Comparison of ENCODE assay signal across 9 cellular contexts in genomic region chr4:40736910-40737309, GRCh38. TPM values are rescaled to one million over a fixed set of nuclear protein-coding genes. Genes with fewer than 3 reads are reported as not detected.
DNase-seq lines count a peak whose midpoint lies in the region; ATAC-seq, FAIRE-seq and TF ChIP-seq lines count a peak whose summit lies in the region.
"Had no signal": no experiment of that assay in that cellular context is flagged by ENCODE, and none has a peak within 500 bp of the region (broad histone marks: within the 10 kb centered on the region; RNA-seq: fewer than 3 reads in every experiment).

No MANE protein-coding gene starts in this region.

- POLR2A ChIA-PET in naive thymus-derived CD8-positive, alpha-beta T cell (lab: Charles Lee): no interaction called here

- H3K4me3 ChIP-seq in GM12864 (ENCODE audit: low read depth, low read length) (no peak overlapping the region), Loucy (ENCODE audit: low read length, poor library complexity, severe bottlenecking) (no peak overlapping the region), kidney (ENCODE audit: low read length in 2 of 2) (no peak overlapping the region)
- no peak overlapping the region for H3K4me3 ChIP-seq in effector memory CD4-positive, alpha-beta T cell (ENCODE audit: insufficient read depth, low read depth, low read length, poor library complexity, severe bottlenecking)

- peaks cover 2 to 10% (median 5%) of the 10 kb centered on the region in 5 donors for H3K27me3 Mint-ChIP-seq in naive thymus-derived CD8-positive, alpha-beta T cell

- no peak overlapping the region for H3K4me3 Mint-ChIP-seq in naive thymus-derived CD8-positive, alpha-beta T cell
- H3K4me3 Mint-ChIP-seq: naive B cell had no signal

- H4K20me1 ChIP-seq in Loucy (ENCODE audit: insufficient read depth, low read length, poor library complexity, severe bottlenecking): no peaks in the 10 kb centered on the region

- no peak for ATAC-seq in omental fat pad (ENCODE audit: low FRiP score)
- no peak for ATAC-seq in naive thymus-derived CD8-positive, alpha-beta T cell

- H3K9me3 ChIP-seq in Loucy (ENCODE audit: insufficient read depth, low read depth, low read length) (no peaks in the 10 kb centered on the region), kidney (ENCODE audit: control insufficient read depth in 1 of 2, low read length in 2 of 2) (no peaks in the 10 kb centered on the region)
- H3K9me3 ChIP-seq in effector memory CD4-positive, alpha-beta T cell (ENCODE audit: control insufficient read depth, low read length): no peaks in the 10 kb centered on the region

- no peaks in the 10 kb centered on the region for H3K27me3 ChIP-seq in Loucy (ENCODE audit: insufficient read depth, low read length, poor library complexity, severe bottlenecking)
- no peaks in the 10 kb centered on the region for H3K27me3 ChIP-seq in effector memory CD4-positive, alpha-beta T cell (replicated peaks; ENCODE audit: control insufficient read depth, insufficient read depth, low read length, poor library complexity, severe bottlenecking)

- peak; percentile 21 for FAIRE-seq in kidney (lab: Jason Lieb, UNC)

- H3K9me2 ChIP-seq in Loucy (replicated peaks; ENCODE audit: low read depth, low read length): no peaks in the 10 kb centered on the region

- H3K4me2 ChIP-seq in Loucy (ENCODE audit: low read depth, low read length, poor library complexity, severe bottlenecking): no peak overlapping the region

- H3K27ac Mint-ChIP-seq in naive thymus-derived CD8-positive, alpha-beta T cell: no peak overlapping the region
- H3K27ac Mint-ChIP-seq: naive B cell had no signal

- H3K27ac ChIP-seq in kidney (ENCODE audit: low read depth in 2 of 2, low read length in 2 of 2): no peak overlapping the region
- H3K27ac ChIP-seq in effector memory CD4-positive, alpha-beta T cell (ENCODE audit: insufficient read depth, low read length, poor library complexity, severe bottlenecking): no peak overlapping the region

- peaks cover 0 to 6% (median 2%) of the 10 kb centered on the region in 4 donors for H3K4me1 Mint-ChIP-seq in naive thymus-derived CD8-positive, alpha-beta T cell

- H3K36me3 Mint-ChIP-seq in naive thymus-derived CD8-positive, alpha-beta T cell: peaks cover 0 to 2% (median 0%) of the 10 kb centered on the region in 3 donors
- H3K36me3 Mint-ChIP-seq: naive B cell had no signal

- no peak overlapping the region for H3K9ac ChIP-seq in Loucy (ENCODE audit: low read depth, low read length, poor library complexity, severe bottlenecking)
- H3K9ac ChIP-seq in kidney (ENCODE audit: low read length in 2 of 2): no peak overlapping the region

- H3K4me1 ChIP-seq in Loucy (ENCODE audit: insufficient read depth, low read length, poor library complexity, severe bottlenecking): no peaks in the 10 kb centered on the region
- peaks cover 0 to 1% of the 10 kb centered on the region in 2 donors for H3K4me1 ChIP-seq in kidney (ENCODE audit: control insufficient read depth in 1 of 2, insufficient read depth in 1 of 2, low read depth in 1 of 2, low read length in 2 of 2)
- no peaks in the 10 kb centered on the region for H3K4me1 ChIP-seq in effector memory CD4-positive, alpha-beta T cell (ENCODE audit: control insufficient read depth, insufficient read depth, low read length, poor library complexity, severe bottlenecking)

- no peaks in the 10 kb centered on the region for H3K9me3 Mint-ChIP-seq in naive thymus-derived CD8-positive, alpha-beta T cell
- H3K9me3 Mint-ChIP-seq: naive B cell had no signal

- intact Hi-C loops in kidney (cut with DNase I): no loop called here

- H3F3A ChIP-seq in Loucy (ENCODE audit: low read depth): no peaks in the 10 kb centered on the region

- H3K36me3 ChIP-seq in Loucy (ENCODE audit: insufficient read depth, low read length) (no peaks in the 10 kb centered on the region), kidney (ENCODE audit: control insufficient read depth in 1 of 2, insufficient read depth in 2 of 2, low read length in 2 of 2) (no peaks in the 10 kb centered on the region)
- no peaks in the 10 kb centered on the region for H3K36me3 ChIP-seq in effector memory CD4-positive, alpha-beta T cell (ENCODE audit: control insufficient read depth, insufficient read depth, low read length)

- no peak overlapping the region for H2AFZ ChIP-seq in Loucy (ENCODE audit: low read length)

- TF ChIP-seq CTCF in GM12864 (IDR thresholded peaks at IDR 0.05; ENCODE audit: low read depth, low read length, missing control alignments) (peak; percentile 46), Loucy (conservative IDR thresholded peaks at IDR 0.05; ENCODE audit: low read length) (peak; percentile 70), kidney (IDR thresholded peaks at IDR 0.05; ENCODE audit: borderline replicate concordance, extremely low read depth, insufficient read depth) (peak; percentile 32), omental fat pad (IDR thresholded peaks at IDR 0.05) (no peak)

- no peaks in the 10 kb centered on the region for H3K79me2 ChIP-seq in Loucy (ENCODE audit: insufficient read depth, low read length)

- DNase-seq in GM12864 (ENCODE audit: low read depth) (no peak), SK-N-DZ (ENCODE audit: low spot score) (peak; percentile 14), kidney (no peak), omental fat pad (ENCODE audit: low spot score) (no peak), activated gamma-delta T cell (lab: John Stamatoyannopoulos, UW) (no peak)
- no peak for DNase-seq in effector memory CD4-positive, alpha-beta T cell
- DNase-seq in naive thymus-derived CD8-positive, alpha-beta T cell: no peak
- DNase-seq: naive B cell had no signal

RNA-seq across cellular contexts. Expression of gene NSUN7, which starts 12.8 kb away (rescaled TPM):
- polyA plus RNA-seq in SK-N-DZ (2014; cell fraction: cytosol; rRNA removed): 0.09 and 0.41 TPM in 2 replicates
- polyA plus RNA-seq in SK-N-DZ (2014; cell fraction: nucleus; rRNA removed): 0.08 TPM in 1 of 2 replicates, not detected in the other
- total RNA-seq in kidney (7.6 TPM), omental fat pad (1 to 10 TPM; 1.1 to 6.0 (median 1.3) TPM)
- 4.1 TPM for polyA plus RNA-seq in kidney (ENCODE audit: insufficient read depth, low read depth, low replicate concordance)
- under 1 TPM; 0.25 to 0.65 TPM for total RNA-seq in naive thymus-derived CD8-positive, alpha-beta T cell
- polyA plus RNA-seq in naive thymus-derived CD8-positive, alpha-beta T cell: not detected

Comparison
In these comparisons a context has a peak if more than half of its experiments do, and no peak if none do; other contexts are left out.
1. CTCF ChIP-seq: peak in GM12864 (single experiment), Loucy (single experiment) and kidney (single experiment); none in omental fat pad (0 of 3).